1 cellular context compared by ENCODE assay signal in the genomic region with DNA sequence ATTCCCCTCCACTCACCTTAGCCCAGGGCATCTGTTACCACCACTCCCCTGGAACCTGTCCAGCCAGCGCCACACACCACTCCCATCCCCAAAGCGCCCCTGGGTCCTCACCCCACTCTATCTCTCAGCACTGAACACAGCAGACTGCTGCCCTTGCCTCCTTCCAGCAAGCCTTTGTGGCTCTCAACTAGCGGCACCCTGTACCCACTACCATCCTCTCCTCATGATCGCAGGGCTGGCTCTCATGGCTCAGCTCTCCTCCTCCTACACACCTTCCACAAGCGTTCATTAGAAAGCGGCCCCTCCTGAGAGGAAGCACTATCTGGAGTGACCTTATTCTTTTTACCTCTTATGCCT.
TF ChIP-seq lines count a peak whose summit lies in the region.

No MANE protein-coding gene starts in this region.

TF ChIP-seq in HepG2, 621 proteins besides CTCF, POLR2A, EP300 and RAD21:
- TF ChIP-seq CENPX (CRISPR knock-in tag; IDR thresholded peaks at IDR 0.05) = no peak
- no peak for TF ChIP-seq FOXJ3 (CRISPR knock-in tag; IDR thresholded peaks at IDR 0.05; ENCODE audit: borderline replicate concordance)
- TF ChIP-seq, protein P1, sequence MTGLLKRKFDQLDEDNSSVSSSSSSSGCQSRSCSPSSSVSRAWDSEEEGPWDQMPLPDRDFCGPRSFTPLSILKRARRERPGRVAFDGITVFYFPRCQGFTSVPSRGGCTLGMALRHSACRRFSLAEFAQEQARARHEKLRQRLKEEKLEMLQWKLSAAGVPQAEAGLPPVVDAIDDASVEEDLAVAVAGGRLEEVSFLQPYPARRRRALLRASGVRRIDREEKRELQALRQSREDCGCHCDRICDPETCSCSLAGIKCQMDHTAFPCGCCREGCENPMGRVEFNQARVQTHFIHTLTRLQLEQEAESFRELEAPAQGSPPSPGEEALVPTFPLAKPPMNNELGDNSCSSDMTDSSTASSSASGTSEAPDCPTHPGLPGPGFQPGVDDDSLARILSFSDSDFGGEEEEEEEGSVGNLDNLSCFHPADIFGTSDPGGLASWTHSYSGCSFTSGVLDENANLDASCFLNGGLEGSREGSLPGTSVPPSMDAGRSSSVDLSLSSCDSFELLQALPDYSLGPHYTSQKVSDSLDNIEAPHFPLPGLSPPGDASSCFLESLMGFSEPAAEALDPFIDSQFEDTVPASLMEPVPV (CRISPR knock-in tag; IDR thresholded peaks at IDR 0.05) = no peak
- TF ChIP-seq ZNF691 (CRISPR knock-in tag; IDR thresholded peaks at IDR 0.05; ENCODE audit: borderline replicate concordance, low read depth) = no peak
- TF ChIP-seq, protein P2, sequence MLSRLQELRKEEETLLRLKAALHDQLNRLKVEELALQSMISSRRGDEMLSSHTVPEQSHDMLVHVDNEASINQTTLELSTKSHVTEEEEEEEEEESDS (CRISPR knock-in tag; IDR thresholded peaks at IDR 0.05; ENCODE audit: borderline replicate concordance) = no peak
- TF ChIP-seq CENPT (CRISPR knock-in tag; IDR thresholded peaks at IDR 0.05; ENCODE audit: low read depth) = no peak
- no peak for TF ChIP-seq GFI1 (CRISPR knock-in tag; IDR thresholded peaks at IDR 0.05; ENCODE audit: borderline replicate concordance)
- TF ChIP-seq ZFP37 (CRISPR knock-in tag; IDR thresholded peaks at IDR 0.05; ENCODE audit: borderline replicate concordance) = no peak
- TF ChIP-seq, protein P3, sequence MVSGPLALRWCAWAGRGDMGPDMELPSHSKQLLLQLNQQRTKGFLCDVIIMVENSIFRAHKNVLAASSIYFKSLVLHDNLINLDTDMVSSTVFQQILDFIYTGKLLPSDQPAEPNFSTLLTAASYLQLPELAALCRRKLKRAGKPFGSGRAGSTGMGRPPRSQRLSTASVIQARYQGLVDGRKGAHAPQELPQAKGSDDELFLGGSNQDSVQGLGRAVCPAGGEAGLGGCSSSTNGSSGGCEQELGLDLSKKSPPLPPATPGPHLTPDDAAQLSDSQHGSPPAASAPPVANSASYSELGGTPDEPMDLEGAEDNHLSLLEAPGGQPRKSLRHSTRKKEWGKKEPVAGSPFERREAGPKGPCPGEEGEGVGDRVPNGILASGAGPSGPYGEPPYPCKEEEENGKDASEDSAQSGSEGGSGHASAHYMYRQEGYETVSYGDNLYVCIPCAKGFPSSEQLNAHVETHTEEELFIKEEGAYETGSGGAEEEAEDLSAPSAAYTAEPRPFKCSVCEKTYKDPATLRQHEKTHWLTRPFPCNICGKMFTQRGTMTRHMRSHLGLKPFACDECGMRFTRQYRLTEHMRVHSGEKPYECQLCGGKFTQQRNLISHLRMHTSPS (CRISPR knock-in tag; IDR thresholded peaks at IDR 0.05; ENCODE audit: low read depth) = no peak
- TF ChIP-seq TAF15 (IDR thresholded peaks at IDR 0.05; ENCODE audit: low read depth, low read length, poor library complexity, severe bottlenecking) = no peak
- no peak for TF ChIP-seq SRSF1 (optimal IDR thresholded peaks at IDR 0.05; ENCODE audit: low read depth, low read length)
- TF ChIP-seq, protein P4, sequence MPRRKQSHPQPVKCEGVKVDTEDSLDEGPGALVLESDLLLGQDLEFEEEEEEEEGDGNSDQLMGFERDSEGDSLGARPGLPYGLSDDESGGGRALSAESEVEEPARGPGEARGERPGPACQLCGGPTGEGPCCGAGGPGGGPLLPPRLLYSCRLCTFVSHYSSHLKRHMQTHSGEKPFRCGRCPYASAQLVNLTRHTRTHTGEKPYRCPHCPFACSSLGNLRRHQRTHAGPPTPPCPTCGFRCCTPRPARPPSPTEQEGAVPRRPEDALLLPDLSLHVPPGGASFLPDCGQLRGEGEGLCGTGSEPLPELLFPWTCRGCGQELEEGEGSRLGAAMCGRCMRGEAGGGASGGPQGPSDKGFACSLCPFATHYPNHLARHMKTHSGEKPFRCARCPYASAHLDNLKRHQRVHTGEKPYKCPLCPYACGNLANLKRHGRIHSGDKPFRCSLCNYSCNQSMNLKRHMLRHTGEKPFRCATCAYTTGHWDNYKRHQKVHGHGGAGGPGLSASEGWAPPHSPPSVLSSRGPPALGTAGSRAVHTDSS (CRISPR knock-in tag; conservative IDR thresholded peaks at IDR 0.05) = no peak
- TF ChIP-seq ZNF142 (CRISPR knock-in tag; IDR thresholded peaks at IDR 0.05) = no peak
- no peak for TF ChIP-seq NAIF1 (CRISPR knock-in tag; IDR thresholded peaks at IDR 0.05; ENCODE audit: borderline replicate concordance)
